In the genomic region with DNA sequence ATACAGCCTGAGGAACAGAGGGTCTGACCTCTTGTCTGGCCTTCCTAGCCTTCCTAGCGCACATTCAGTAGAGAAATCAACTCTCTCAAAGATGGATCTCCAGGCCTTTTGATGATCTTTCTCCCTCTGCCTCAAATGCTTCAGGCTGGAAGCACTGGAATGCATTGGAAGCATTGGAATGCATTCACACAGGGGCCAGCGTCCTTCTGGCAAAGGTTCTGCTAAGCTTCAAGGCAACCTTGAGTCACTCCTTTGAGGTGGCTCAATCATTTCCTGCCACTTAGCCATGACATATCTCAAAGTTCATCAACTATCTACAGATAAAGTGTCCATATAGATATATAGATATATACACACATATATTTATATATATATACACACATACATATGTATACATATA, we compare ENCODE assay signal across 1 cellular context.
TF ChIP-seq lines count a peak whose summit lies in the region.

No MANE protein-coding gene starts in this region.

TF ChIP-seq in H1, 55 proteins besides CTCF, POLR2A, EP300 and RAD21:
- TF ChIP-seq TEAD4 (IDR thresholded peaks at IDR 0.05; ENCODE audit: low read depth, low read length) (peak; percentile 66; the same call in 1 of the 2 replicates), FOSL1 (IDR thresholded peaks at IDR 0.05; ENCODE audit: insufficient read depth, low read depth, low read length) (no peak)
- TF ChIP-seq, protein P1, sequence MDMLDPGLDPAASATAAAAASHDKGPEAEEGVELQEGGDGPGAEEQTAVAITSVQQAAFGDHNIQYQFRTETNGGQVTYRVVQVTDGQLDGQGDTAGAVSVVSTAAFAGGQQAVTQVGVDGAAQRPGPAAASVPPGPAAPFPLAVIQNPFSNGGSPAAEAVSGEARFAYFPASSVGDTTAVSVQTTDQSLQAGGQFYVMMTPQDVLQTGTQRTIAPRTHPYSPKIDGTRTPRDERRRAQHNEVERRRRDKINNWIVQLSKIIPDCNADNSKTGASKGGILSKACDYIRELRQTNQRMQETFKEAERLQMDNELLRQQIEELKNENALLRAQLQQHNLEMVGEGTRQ (IDR thresholded peaks at IDR 0.05; ENCODE audit: low read length) = no peak
